Comparison of ENCODE assay signal across 1 cellular context in the genomic region with DNA sequence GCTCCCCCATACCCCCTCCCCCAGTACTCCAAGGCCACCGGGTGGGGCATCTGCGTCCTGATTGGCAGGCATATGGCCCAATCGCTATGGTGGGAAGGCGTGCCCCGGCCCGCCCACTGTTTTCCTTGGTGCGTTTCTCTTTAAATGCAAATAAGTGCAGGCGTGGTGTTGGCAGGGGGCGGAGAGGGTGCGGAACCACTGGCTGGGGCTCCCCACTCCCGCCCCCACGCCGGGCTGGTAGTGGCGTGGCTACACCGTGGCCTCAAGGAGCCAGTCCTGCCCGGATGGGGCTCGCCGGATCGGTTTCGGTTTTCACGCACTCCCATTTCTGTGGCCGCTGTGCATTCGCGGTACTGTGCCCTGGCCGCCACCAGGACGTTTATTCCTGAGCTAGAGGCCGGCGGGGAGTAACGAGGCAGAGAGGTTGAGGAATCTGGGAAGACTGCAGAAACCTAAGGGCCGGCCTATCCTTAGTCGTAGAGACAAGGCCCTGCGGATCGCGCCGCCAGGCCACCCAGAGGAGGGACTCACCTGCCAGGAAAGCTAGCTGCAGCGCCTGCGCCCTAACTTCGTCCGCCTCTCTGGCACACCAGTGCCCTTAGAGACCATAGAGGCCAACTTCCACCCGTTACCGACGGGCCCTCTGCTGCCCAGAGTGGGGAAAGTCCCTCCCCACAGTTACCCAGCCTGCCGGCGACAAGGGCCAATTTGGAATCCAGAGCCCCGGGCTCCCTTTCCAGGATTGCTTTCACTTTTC.
TF ChIP-seq lines count a peak whose summit lies in the region.

No MANE protein-coding gene starts in this region.

TF ChIP-seq in HepG2, 621 proteins besides CTCF, POLR2A, EP300 and RAD21 (continued from another document and continues in another):
- TF ChIP-seq ZNF816 (CRISPR knock-in tag; IDR thresholded peaks at IDR 0.05; ENCODE audit: borderline replicate concordance) (no peak), ZNF547 (CRISPR knock-in tag; IDR thresholded peaks at IDR 0.05) (no peak), HOXA5 (CRISPR knock-in tag; IDR thresholded peaks at IDR 0.05) (no peak), HIVEP1 (CRISPR knock-in tag; IDR thresholded peaks at IDR 0.05) (no peak), BORCS8-MEF2B (CRISPR knock-in tag; IDR thresholded peaks at IDR 0.05) (peak; percentile 24; the same call in 1 of the 2 replicates), TEAD3 (CRISPR knock-in tag; optimal IDR thresholded peaks at IDR 0.05; ENCODE audit: borderline replicate concordance) (no peak), SRY (CRISPR knock-in tag; IDR thresholded peaks at IDR 0.05) (no peak), CCDC6 (CRISPR knock-in tag; IDR thresholded peaks at IDR 0.05) (peak; percentile 49; the same call in 1 of the 2 replicates), ZSCAN25 (CRISPR knock-in tag; IDR thresholded peaks at IDR 0.05) (no peak), POLR2AphosphoS5 (IDR thresholded peaks at IDR 0.05; ENCODE audit: low read depth, low read length) (peak; percentile 50), ZNF781 (CRISPR knock-in tag; IDR thresholded peaks at IDR 0.05; ENCODE audit: borderline replicate concordance, not compliant biosample characterization) (no peak), ZNF367 (CRISPR knock-in tag; IDR thresholded peaks at IDR 0.05; ENCODE audit: borderline replicate concordance) (no peak), RARG (CRISPR knock-in tag; IDR thresholded peaks at IDR 0.05; ENCODE audit: low read depth) (no peak), ZNF773 (CRISPR knock-in tag; IDR thresholded peaks at IDR 0.05; ENCODE audit: borderline replicate concordance) (no peak), KLF12 (CRISPR knock-in tag; IDR thresholded peaks at IDR 0.05; ENCODE audit: borderline replicate concordance) (no peak), NR2F6 (IDR thresholded peaks at IDR 0.05) (no peak), NR2F6 (CRISPR knock-in tag; IDR thresholded peaks at IDR 0.05) (no peak), SIX4 (CRISPR knock-in tag; IDR thresholded peaks at IDR 0.05) (no peak), CREB1 (IDR thresholded peaks at IDR 0.05) (peak; percentile 25; the same call in 1 of the 2 replicates), CREB1 (CRISPR knock-in tag; IDR thresholded peaks at IDR 0.05) (no peak; the same call in 1 of the 2 replicates), ZNF282 (IDR thresholded peaks at IDR 0.05; ENCODE audit: partially characterized antibody) (no peak)
- TF ChIP-seq, protein P1, sequence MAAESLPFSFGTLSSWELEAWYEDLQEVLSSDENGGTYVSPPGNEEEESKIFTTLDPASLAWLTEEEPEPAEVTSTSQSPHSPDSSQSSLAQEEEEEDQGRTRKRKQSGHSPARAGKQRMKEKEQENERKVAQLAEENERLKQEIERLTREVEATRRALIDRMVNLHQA (CRISPR knock-in tag; IDR thresholded peaks at IDR 0.05) = no peak
- TF ChIP-seq, protein P2, sequence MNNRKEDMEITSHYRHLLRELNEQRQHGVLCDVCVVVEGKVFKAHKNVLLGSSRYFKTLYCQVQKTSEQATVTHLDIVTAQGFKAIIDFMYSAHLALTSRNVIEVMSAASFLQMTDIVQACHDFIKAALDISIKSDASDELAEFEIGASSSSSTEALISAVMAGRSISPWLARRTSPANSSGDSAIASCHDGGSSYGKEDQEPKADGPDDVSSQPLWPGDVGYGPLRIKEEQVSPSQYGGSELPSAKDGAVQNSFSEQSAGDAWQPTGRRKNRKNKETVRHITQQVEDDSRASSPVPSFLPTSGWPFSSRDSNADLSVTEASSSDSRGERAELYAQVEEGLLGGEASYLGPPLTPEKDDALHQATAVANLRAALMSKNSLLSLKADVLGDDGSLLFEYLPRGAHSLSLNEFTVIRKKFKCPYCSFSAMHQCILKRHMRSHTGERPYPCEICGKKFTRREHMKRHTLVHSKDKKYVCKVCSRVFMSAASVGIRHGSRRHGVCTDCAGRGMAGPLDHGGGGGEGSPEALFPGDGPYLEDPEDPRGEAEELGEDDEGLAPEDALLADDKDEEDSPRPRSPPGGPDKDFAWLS (CRISPR knock-in tag; IDR thresholded peaks at IDR 0.05; ENCODE audit: borderline replicate concordance) = no peak
- TF ChIP-seq, protein P3, sequence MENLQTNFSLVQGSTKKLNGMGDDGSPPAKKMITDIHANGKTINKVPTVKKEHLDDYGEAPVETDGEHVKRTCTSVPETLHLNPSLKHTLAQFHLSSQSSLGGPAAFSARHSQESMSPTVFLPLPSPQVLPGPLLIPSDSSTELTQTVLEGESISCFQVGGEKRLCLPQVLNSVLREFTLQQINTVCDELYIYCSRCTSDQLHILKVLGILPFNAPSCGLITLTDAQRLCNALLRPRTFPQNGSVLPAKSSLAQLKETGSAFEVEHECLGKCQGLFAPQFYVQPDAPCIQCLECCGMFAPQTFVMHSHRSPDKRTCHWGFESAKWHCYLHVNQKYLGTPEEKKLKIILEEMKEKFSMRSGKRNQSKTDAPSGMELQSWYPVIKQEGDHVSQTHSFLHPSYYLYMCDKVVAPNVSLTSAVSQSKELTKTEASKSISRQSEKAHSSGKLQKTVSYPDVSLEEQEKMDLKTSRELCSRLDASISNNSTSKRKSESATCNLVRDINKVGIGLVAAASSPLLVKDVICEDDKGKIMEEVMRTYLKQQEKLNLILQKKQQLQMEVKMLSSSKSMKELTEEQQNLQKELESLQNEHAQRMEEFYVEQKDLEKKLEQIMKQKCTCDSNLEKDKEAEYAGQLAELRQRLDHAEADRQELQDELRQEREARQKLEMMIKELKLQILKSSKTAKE (CRISPR knock-in tag; IDR thresholded peaks at IDR 0.05; ENCODE audit: borderline replicate concordance) = no peak
- TF ChIP-seq, protein P4, sequence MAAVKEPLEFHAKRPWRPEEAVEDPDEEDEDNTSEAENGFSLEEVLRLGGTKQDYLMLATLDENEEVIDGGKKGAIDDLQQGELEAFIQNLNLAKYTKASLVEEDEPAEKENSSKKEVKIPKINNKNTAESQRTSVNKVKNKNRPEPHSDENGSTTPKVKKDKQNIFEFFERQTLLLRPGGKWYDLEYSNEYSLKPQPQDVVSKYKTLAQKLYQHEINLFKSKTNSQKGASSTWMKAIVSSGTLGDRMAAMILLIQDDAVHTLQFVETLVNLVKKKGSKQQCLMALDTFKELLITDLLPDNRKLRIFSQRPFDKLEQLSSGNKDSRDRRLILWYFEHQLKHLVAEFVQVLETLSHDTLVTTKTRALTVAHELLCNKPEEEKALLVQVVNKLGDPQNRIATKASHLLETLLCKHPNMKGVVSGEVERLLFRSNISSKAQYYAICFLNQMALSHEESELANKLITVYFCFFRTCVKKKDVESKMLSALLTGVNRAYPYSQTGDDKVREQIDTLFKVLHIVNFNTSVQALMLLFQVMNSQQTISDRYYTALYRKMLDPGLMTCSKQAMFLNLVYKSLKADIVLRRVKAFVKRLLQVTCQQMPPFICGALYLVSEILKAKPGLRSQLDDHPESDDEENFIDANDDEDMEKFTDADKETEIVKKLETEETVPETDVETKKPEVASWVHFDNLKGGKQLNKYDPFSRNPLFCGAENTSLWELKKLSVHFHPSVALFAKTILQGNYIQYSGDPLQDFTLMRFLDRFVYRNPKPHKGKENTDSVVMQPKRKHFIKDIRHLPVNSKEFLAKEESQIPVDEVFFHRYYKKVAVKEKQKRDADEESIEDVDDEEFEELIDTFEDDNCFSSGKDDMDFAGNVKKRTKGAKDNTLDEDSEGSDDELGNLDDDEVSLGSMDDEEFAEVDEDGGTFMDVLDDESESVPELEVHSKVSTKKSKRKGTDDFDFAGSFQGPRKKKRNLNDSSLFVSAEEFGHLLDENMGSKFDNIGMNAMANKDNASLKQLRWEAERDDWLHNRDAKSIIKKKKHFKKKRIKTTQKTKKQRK (IDR thresholded peaks at IDR 0.05; ENCODE audit: low read length) = no peak
- TF ChIP-seq, protein P5, sequence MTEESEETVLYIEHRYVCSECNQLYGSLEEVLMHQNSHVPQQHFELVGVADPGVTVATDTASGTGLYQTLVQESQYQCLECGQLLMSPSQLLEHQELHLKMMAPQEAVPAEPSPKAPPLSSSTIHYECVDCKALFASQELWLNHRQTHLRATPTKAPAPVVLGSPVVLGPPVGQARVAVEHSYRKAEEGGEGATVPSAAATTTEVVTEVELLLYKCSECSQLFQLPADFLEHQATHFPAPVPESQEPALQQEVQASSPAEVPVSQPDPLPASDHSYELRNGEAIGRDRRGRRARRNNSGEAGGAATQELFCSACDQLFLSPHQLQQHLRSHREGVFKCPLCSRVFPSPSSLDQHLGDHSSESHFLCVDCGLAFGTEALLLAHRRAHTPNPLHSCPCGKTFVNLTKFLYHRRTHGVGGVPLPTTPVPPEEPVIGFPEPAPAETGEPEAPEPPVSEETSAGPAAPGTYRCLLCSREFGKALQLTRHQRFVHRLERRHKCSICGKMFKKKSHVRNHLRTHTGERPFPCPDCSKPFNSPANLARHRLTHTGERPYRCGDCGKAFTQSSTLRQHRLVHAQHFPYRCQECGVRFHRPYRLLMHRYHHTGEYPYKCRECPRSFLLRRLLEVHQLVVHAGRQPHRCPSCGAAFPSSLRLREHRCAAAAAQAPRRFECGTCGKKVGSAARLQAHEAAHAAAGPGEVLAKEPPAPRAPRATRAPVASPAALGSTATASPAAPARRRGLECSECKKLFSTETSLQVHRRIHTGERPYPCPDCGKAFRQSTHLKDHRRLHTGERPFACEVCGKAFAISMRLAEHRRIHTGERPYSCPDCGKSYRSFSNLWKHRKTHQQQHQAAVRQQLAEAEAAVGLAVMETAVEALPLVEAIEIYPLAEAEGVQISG (CRISPR knock-in tag; IDR thresholded peaks at IDR 0.05) = peak; percentile 98
- TF ChIP-seq, protein P6, sequence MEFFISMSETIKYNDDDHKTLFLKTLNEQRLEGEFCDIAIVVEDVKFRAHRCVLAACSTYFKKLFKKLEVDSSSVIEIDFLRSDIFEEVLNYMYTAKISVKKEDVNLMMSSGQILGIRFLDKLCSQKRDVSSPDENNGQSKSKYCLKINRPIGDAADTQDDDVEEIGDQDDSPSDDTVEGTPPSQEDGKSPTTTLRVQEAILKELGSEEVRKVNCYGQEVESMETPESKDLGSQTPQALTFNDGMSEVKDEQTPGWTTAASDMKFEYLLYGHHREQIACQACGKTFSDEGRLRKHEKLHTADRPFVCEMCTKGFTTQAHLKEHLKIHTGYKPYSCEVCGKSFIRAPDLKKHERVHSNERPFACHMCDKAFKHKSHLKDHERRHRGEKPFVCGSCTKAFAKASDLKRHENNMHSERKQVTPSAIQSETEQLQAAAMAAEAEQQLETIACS (CRISPR knock-in tag; IDR thresholded peaks at IDR 0.05) = no peak
- TF ChIP-seq, protein P7, sequence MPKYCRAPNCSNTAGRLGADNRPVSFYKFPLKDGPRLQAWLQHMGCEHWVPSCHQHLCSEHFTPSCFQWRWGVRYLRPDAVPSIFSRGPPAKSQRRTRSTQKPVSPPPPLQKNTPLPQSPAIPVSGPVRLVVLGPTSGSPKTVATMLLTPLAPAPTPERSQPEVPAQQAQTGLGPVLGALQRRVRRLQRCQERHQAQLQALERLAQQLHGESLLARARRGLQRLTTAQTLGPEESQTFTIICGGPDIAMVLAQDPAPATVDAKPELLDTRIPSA (CRISPR knock-in tag; IDR thresholded peaks at IDR 0.05; ENCODE audit: borderline replicate concordance) = no peak
- TF ChIP-seq, protein P8, sequence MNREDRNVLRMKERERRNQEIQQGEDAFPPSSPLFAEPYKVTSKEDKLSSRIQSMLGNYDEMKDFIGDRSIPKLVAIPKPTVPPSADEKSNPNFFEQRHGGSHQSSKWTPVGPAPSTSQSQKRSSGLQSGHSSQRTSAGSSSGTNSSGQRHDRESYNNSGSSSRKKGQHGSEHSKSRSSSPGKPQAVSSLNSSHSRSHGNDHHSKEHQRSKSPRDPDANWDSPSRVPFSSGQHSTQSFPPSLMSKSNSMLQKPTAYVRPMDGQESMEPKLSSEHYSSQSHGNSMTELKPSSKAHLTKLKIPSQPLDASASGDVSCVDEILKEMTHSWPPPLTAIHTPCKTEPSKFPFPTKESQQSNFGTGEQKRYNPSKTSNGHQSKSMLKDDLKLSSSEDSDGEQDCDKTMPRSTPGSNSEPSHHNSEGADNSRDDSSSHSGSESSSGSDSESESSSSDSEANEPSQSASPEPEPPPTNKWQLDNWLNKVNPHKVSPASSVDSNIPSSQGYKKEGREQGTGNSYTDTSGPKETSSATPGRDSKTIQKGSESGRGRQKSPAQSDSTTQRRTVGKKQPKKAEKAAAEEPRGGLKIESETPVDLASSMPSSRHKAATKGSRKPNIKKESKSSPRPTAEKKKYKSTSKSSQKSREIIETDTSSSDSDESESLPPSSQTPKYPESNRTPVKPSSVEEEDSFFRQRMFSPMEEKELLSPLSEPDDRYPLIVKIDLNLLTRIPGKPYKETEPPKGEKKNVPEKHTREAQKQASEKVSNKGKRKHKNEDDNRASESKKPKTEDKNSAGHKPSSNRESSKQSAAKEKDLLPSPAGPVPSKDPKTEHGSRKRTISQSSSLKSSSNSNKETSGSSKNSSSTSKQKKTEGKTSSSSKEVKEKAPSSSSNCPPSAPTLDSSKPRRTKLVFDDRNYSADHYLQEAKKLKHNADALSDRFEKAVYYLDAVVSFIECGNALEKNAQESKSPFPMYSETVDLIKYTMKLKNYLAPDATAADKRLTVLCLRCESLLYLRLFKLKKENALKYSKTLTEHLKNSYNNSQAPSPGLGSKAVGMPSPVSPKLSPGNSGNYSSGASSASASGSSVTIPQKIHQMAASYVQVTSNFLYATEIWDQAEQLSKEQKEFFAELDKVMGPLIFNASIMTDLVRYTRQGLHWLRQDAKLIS (CRISPR knock-in tag; IDR thresholded peaks at IDR 0.05) = no peak
- TF ChIP-seq, protein P9, sequence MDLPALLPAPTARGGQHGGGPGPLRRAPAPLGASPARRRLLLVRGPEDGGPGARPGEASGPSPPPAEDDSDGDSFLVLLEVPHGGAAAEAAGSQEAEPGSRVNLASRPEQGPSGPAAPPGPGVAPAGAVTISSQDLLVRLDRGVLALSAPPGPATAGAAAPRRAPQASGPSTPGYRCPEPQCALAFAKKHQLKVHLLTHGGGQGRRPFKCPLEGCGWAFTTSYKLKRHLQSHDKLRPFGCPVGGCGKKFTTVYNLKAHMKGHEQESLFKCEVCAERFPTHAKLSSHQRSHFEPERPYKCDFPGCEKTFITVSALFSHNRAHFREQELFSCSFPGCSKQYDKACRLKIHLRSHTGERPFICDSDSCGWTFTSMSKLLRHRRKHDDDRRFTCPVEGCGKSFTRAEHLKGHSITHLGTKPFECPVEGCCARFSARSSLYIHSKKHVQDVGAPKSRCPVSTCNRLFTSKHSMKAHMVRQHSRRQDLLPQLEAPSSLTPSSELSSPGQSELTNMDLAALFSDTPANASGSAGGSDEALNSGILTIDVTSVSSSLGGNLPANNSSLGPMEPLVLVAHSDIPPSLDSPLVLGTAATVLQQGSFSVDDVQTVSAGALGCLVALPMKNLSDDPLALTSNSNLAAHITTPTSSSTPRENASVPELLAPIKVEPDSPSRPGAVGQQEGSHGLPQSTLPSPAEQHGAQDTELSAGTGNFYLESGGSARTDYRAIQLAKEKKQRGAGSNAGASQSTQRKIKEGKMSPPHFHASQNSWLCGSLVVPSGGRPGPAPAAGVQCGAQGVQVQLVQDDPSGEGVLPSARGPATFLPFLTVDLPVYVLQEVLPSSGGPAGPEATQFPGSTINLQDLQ (CRISPR knock-in tag; IDR thresholded peaks at IDR 0.05) = no peak
- TF ChIP-seq, protein P10, sequence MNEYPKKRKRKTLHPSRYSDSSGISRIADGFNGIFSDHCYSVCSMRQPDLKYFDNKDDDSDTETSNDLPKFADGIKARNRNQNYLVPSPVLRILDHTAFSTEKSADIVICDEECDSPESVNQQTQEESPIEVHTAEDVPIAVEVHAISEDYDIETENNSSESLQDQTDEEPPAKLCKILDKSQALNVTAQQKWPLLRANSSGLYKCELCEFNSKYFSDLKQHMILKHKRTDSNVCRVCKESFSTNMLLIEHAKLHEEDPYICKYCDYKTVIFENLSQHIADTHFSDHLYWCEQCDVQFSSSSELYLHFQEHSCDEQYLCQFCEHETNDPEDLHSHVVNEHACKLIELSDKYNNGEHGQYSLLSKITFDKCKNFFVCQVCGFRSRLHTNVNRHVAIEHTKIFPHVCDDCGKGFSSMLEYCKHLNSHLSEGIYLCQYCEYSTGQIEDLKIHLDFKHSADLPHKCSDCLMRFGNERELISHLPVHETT (CRISPR knock-in tag; conservative IDR thresholded peaks at IDR 0.05) = no peak
